In the genomic region with DNA sequence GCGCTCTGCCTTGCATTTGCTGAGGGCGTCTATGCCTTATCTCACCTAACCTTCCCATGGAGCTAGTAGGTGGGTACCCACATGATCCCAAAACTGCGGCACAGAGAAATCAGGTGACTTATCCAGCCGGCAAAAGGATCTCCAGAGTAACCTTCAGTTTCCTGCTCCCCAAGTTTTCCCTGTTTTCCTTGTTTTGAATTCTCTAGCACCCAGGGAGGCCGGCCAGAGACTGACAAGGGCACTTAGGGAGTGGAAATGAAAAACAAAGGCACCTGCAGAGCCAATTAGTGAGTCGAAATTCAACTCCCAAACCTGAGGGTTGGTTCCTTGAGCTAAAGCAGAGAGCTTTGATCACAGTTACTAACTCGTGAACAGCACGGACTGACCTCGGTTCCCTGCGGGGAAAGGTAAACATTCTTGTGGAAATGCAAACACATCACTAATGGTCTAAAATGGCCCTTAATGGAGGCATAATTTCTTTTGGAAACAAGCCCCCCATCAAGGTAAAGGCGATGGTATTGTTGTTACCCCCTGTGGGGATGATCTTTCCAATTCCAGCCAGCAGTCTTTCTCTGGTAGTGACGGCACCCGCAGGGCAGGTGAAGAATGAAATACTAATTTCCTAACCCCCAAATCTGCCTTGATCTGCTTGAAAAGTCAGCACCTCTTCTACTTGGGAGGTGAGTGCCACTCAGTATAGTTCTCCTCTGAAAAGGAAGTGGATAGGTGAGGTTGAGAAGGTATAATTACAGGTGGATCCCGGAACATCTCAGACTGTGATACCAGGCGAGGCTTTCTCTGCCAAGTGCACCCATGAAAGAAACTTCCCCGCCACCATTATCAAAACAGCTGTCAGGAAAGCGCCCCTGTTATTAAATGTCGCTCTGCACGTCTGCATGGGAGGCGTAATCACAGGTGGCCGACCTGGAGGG, we compare ENCODE assay signal across 17 cellular contexts.
DNase-seq lines count a peak whose midpoint lies in the region; ATAC-seq, FAIRE-seq and TF ChIP-seq lines count a peak whose summit lies in the region.
"Had no signal": no experiment of that assay in that cellular context is flagged by ENCODE, and none has a peak within 500 bp of the region (broad histone marks: within the 10 kb centered on the region; RNA-seq: fewer than 3 reads in every experiment).

No MANE protein-coding gene starts in this region.

- no peak for TF ChIP-seq CTCF in A549 (IDR thresholded peaks at IDR 0.05)
- no peak for TF ChIP-seq CTCF in OCI-LY7 (conservative IDR thresholded peaks at IDR 0.05; ENCODE audit: low read length)
- TF ChIP-seq CTCF in Caco-2 (IDR thresholded peaks at IDR 0.05; ENCODE audit: insufficient read depth in 1 of 2, low read depth in 1 of 2, low read length in 1 of 2, severe bottlenecking in 1 of 2, unreplicated experiment in 1 of 2), result no peak

- no peak overlapping the region for H2BK5ac ChIP-seq in neuronal stem cell (ENCODE audit: low read length)

- no peak overlapping the region for H3K4ac ChIP-seq in neuronal stem cell (ENCODE audit: low read length)

- H3K4me3 ChIP-seq in A549, result no peak overlapping the region
- H3K4me3 ChIP-seq in iPS-20b (ENCODE audit: low read length), result peak overlapping the region; percentile 38; the same call in 1 of the 2 replicates
- H3K4me3 ChIP-seq in neuronal stem cell (ENCODE audit: low read length in 2 of 2), result no peak overlapping the region
- H3K4me3 ChIP-seq in OCI-LY7 (ENCODE audit: low read depth, low read length, poor library complexity, severe bottlenecking), result no peak overlapping the region
- H3K4me3 ChIP-seq in Caco-2 (ENCODE audit: low read depth, low read length), result no peak overlapping the region
- H3K4me3 ChIP-seq: breast epithelium, MG63, smooth muscle cell had no signal

- peak overlapping the region; percentile 51 for H3K4me2 ChIP-seq in A549
- no peak overlapping the region for H3K4me2 ChIP-seq in neuronal stem cell (ENCODE audit: insufficient read depth, low read length, poor library complexity, severe bottlenecking)
- H3K4me2 ChIP-seq in OCI-LY7 (ENCODE audit: low read length), result no peak overlapping the region
- H3K4me2 ChIP-seq: smooth muscle cell had no signal

- H3K4me1 Mint-ChIP-seq in activated T-cell treated with anti-CD3 and anti-CD28 coated beads, Interleukin-2, amount 50 U/mL, for 4 hours (ENCODE audit: low read depth), result no peaks in the 10 kb centered on the region
- H3K4me1 Mint-ChIP-seq in Caco-2 (ENCODE audit: low read depth, unreplicated experiment), result no peaks in the 10 kb centered on the region
- H3K4me1 Mint-ChIP-seq: CD8-positive, alpha-beta memory T cell; nephron had no signal

- no peak overlapping the region for H3K18ac ChIP-seq in neuronal stem cell (ENCODE audit: low read length)

- H4K20me1 ChIP-seq in OCI-LY7 (ENCODE audit: insufficient read depth, low read length), result no peaks in the 10 kb centered on the region

- no peak for TF ChIP-seq EP300 in A549 (IDR thresholded peaks at IDR 0.05)

- no peaks in the 10 kb centered on the region for H3K79me1 ChIP-seq in neuronal stem cell (ENCODE audit: low read depth, low read length)

- no peaks in the 10 kb centered on the region for H3K79me2 ChIP-seq in OCI-LY7 (ENCODE audit: insufficient read depth, low read depth, low read length)

- no peak for TF ChIP-seq POLR2A in A549 (IDR thresholded peaks at IDR 0.05; ENCODE audit: low read length)

- no peak overlapping the region for H2BK15ac ChIP-seq in neuronal stem cell (ENCODE audit: low read length)

- H3K9me3 ChIP-seq in A549 (no peaks in the 10 kb centered on the region), iPS-20b (ENCODE audit: insufficient read depth, low read depth, low read length) (no peaks in the 10 kb centered on the region), neuronal stem cell (replicated peaks in 1 of 2; ENCODE audit: control insufficient read depth in 2 of 2, insufficient read depth in 1 of 2, low read depth in 1 of 2, low read length in 2 of 2) (no peaks in the 10 kb centered on the region), OCI-LY7 (ENCODE audit: low read length) (no peaks in the 10 kb centered on the region), Caco-2 (no peaks in the 10 kb centered on the region)
- H3K9me3 ChIP-seq: breast epithelium, MG63 had no signal

- H3K9ac ChIP-seq in iPS-20b (ENCODE audit: low read depth, low read length) (no peak overlapping the region), neuronal stem cell (ENCODE audit: low read depth, low read length, poor library complexity) (no peak overlapping the region)

- no peak for TF ChIP-seq RAD21 in A549 (conservative IDR thresholded peaks at IDR 0.05 in 1 of 2, IDR thresholded peaks at IDR 0.05 in 1 of 2)

- ATAC-seq in A549, result no peak
- ATAC-seq in activated T-cell treated with anti-CD3 and anti-CD28 coated beads, Interleukin-2, amount 50 U/mL, for 4 hours, result no peak

- no peak for FAIRE-seq in A549 (lab: Jason Lieb, UNC)

- no peak for DNase-seq in A549 (ENCODE audit: low read depth in 1 of 2, low spot score in 1 of 2)
- peak; percentile 98 to 100 (median 98) for DNase-seq in NCI-H1417 (lab: John Stamatoyannopoulos, UW)
- DNase-seq in NCI-H345 (lab: John Stamatoyannopoulos, UW), result peak; percentile 96
- DNase-seq in activated T-cell treated with anti-CD3 and anti-CD28 coated beads, Interleukin-2, amount 50 U/mL, for 4 hours, result no peak
- no peak for DNase-seq in neuronal stem cell (ENCODE audit: low spot score)
- DNase-seq in OCI-LY7 (ENCODE audit: low spot score), result no peak
- no peak for DNase-seq in Caco-2
- DNase-seq: 8988T; activated naive CD4-positive, alpha-beta T cell treated with anti-CD3 and anti-CD28 coated beads for 36 hours; CD8-positive, alpha-beta memory T cell; HCEC 1CT; MG63; substantia nigra had no signal

- H2AFZ ChIP-seq in neuronal stem cell (ENCODE audit: low read length) (no peak overlapping the region), OCI-LY7 (ENCODE audit: low read length) (no peak overlapping the region)

- H3K27ac Mint-ChIP-seq in Caco-2 (ENCODE audit: unreplicated experiment), result no peak overlapping the region
- H3K27ac Mint-ChIP-seq: activated naive CD4-positive, alpha-beta T cell treated with anti-CD3 and anti-CD28 coated beads for 36 hours; CD8-positive, alpha-beta memory T cell; nephron had no signal

- intact Hi-C loops in OCI-LY7 (cut with micrococcal nuclease; ENCODE audit: unreplicated experiment) (no loop called here), Caco-2 (cut with micrococcal nuclease; ENCODE audit: unreplicated experiment) (no loop called here)

- H3K36me3 Mint-ChIP-seq in activated T-cell treated with anti-CD3 and anti-CD28 coated beads, Interleukin-2, amount 50 U/mL, for 4 hours (ENCODE audit: insufficient read depth), result no peaks in the 10 kb centered on the region
- no peaks in the 10 kb centered on the region for H3K36me3 Mint-ChIP-seq in Caco-2 (ENCODE audit: insufficient read depth, unreplicated experiment)
- H3K36me3 Mint-ChIP-seq: CD8-positive, alpha-beta memory T cell had no signal

- H3K23ac ChIP-seq in neuronal stem cell (ENCODE audit: low read depth, low read length, poor library complexity), result no peak overlapping the region

- no peak overlapping the region for H4K8ac ChIP-seq in neuronal stem cell (ENCODE audit: low read depth, low read length)

- no peak overlapping the region for H2AK5ac ChIP-seq in neuronal stem cell (ENCODE audit: low read depth, low read length)

- CTCF ChIA-PET in A549 (lab: Yijun Ruan, JAX), result no interaction called here
- CTCF ChIA-PET in OCI-LY7 (lab: Charles Lee; ENCODE audit: unreplicated experiment), result no interaction called here
- CTCF ChIA-PET in Caco-2 (lab: Charles Lee), result interaction anchor here (0.7 kb wide), 1 partner anchor 18 kb away, joined by 3 read pairs; no protein-coding TSS in a partner anchor

- H3K4me1 ChIP-seq in A549 (peaks cover 8% of the 10 kb centered on the region; the same call in 2 of the 3 replicates), iPS-20b (ENCODE audit: insufficient read depth, low read length) (peaks cover 5% of the 10 kb centered on the region; the same call in 1 of the 2 replicates), neuronal stem cell (ENCODE audit: control insufficient read depth in 2 of 2, insufficient read depth in 1 of 2, low read depth in 1 of 2, low read length in 2 of 2) (peaks cover 0 to 7% of the 10 kb centered on the region in 2 donors), OCI-LY7 (ENCODE audit: insufficient read depth, low read length, poor library complexity, severe bottlenecking) (no peaks in the 10 kb centered on the region), Caco-2 (no peaks in the 10 kb centered on the region)
- H3K4me1 ChIP-seq: breast epithelium had no signal

- H2BK120ac ChIP-seq in neuronal stem cell (ENCODE audit: low read depth, low read length), result no peak overlapping the region

- no peak overlapping the region for H2BK12ac ChIP-seq in neuronal stem cell (ENCODE audit: low read length)

- H3K27me3 ChIP-seq in iPS-20b (ENCODE audit: insufficient read depth, low read length), result peaks cover 99% of the 10 kb centered on the region
- peaks cover 0 to 33% (median 31%) of the 10 kb centered on the region in 3 experiments for H3K27me3 ChIP-seq in neuronal stem cell (ENCODE audit: control insufficient read depth in 3 of 3, insufficient read depth in 3 of 3, low read depth in 1 of 3, low read length in 3 of 3)
- no peaks in the 10 kb centered on the region for H3K27me3 ChIP-seq in Caco-2 (replicated peaks; ENCODE audit: control insufficient read depth, insufficient read depth, low read length)
- H3K27me3 ChIP-seq: breast epithelium, MG63 had no signal

- H3K14ac ChIP-seq in neuronal stem cell (ENCODE audit: low read length), result no peak overlapping the region

- H3K36me3 ChIP-seq in iPS-20b (ENCODE audit: insufficient read depth, low read depth, low read length) (no peaks in the 10 kb centered on the region), neuronal stem cell (replicated peaks in 1 of 2; ENCODE audit: control insufficient read depth in 2 of 2, insufficient read depth in 2 of 2, low read length in 2 of 2) (no peaks in the 10 kb centered on the region), OCI-LY7 (ENCODE audit: insufficient read depth, low read length) (no peaks in the 10 kb centered on the region), Caco-2 (ENCODE audit: control insufficient read depth, insufficient read depth, low read length) (no peaks in the 10 kb centered on the region)
- H3K36me3 ChIP-seq: breast epithelium, MG63 had no signal

- H3K9me3 Mint-ChIP-seq in activated T-cell treated with anti-CD3 and anti-CD28 coated beads, Interleukin-2, amount 50 U/mL, for 4 hours, result peaks cover 7% of the 10 kb centered on the region
- peaks cover 9% of the 10 kb centered on the region for H3K9me3 Mint-ChIP-seq in Caco-2 (ENCODE audit: unreplicated experiment)
- H3K9me3 Mint-ChIP-seq: activated naive CD4-positive, alpha-beta T cell treated with anti-CD3 and anti-CD28 coated beads for 36 hours; nephron had no signal

- no peaks in the 10 kb centered on the region for H3K27me3 Mint-ChIP-seq in activated T-cell treated with anti-CD3 and anti-CD28 coated beads, Interleukin-2, amount 50 U/mL, for 4 hours (ENCODE audit: low read depth)
- no peaks in the 10 kb centered on the region for H3K27me3 Mint-ChIP-seq in Caco-2 (ENCODE audit: insufficient read depth, unreplicated experiment)

- POLR2A ChIA-PET in A549 (lab: Yijun Ruan, JAX) (no interaction called here), OCI-LY7 (lab: Charles Lee) (interaction anchor here (0.6 kb wide), 3 partner anchors 111 to 1177 kb away, joined by 3 to 5 read pairs (median 3); no protein-coding TSS in a partner anchor), Caco-2 (lab: Charles Lee) (no interaction called here)

- H3K27ac ChIP-seq in A549, result 0 out of 6 replicates have a peak overlapping the region, but pooled peaks of 1 of the 2 experiments have one; percentile 3
- no peak overlapping the region for H3K27ac ChIP-seq in iPS-20b (ENCODE audit: low read length)
- H3K27ac ChIP-seq in neuronal stem cell (replicated peaks; ENCODE audit: low read length), result no peak overlapping the region
- no peak overlapping the region for H3K27ac ChIP-seq in OCI-LY7 (ENCODE audit: low read depth, low read length, poor library complexity, severe bottlenecking)
- H3K27ac ChIP-seq: breast epithelium had no signal

- H4K91ac ChIP-seq in neuronal stem cell (ENCODE audit: low read depth, low read length, poor library complexity), result no peak overlapping the region

- BruUV-seq in OCI-LY7 (replicated peaks; lab: Mats Ljungman, UMichigan) (no TSS peak), Caco-2 (replicated peaks; lab: Mats Ljungman, UMichigan) (no TSS peak)

- H3K4me3 Mint-ChIP-seq in activated T-cell treated with anti-CD3 and anti-CD28 coated beads, Interleukin-2, amount 50 U/mL, for 4 hours, result no peak overlapping the region
- H3K4me3 Mint-ChIP-seq in Caco-2 (ENCODE audit: unreplicated experiment), result no peak overlapping the region
- H3K4me3 Mint-ChIP-seq: activated naive CD4-positive, alpha-beta T cell treated with anti-CD3 and anti-CD28 coated beads for 36 hours; CD8-positive, alpha-beta memory T cell; nephron had no signal

- WGBS in A549 (ENCODE audit: missing lambda C conversion rate), result 42% methylated on average over 21 of the region's 21 CpGs
- no CpG with 5 or more reads among the region's 21 CpGs for WGBS in neuronal stem cell (ENCODE audit: extremely low coverage in 2 of 2, insufficient read length in 2 of 2, insufficient replicate concordance in 1 of 2), 2 donors

- no peaks in the 10 kb centered on the region for H3K9me2 ChIP-seq in OCI-LY7 (ENCODE audit: insufficient read depth, low read length)

Comparison
In these comparisons a context has a peak if more than half of its experiments do, and no peak if none do; other contexts are left out.
1. DNase-seq: peak in NCI-H1417 (3 of 3) and NCI-H345 (single experiment); none in A549 (0 of 2), activated T-cell treated with anti-CD3 and anti-CD28 coated beads, Interleukin-2, amount 50 U/mL, for 4 hours (single experiment), neuronal stem cell (single experiment), OCI-LY7 (single experiment) and Caco-2 (0 of 2).